Comparison of ENCODE assay signal across 26 cellular contexts in genomic region chr1:223312273-223312672, GRCh38. TPM values are rescaled to one million over a fixed set of nuclear protein-coding genes. Genes with fewer than 3 reads are reported as not detected.
A peak's percentile ranks its signal among the peaks of the same experiment; 100 is the strongest.
DNase-seq lines count a peak whose midpoint lies in the region; ATAC-seq, FAIRE-seq and TF ChIP-seq lines count a peak whose summit lies in the region.
"Had no signal": no experiment of that assay in that cellular context is flagged by ENCODE, and none has a peak within 500 bp of the region (broad histone marks: within the 10 kb centered on the region; RNA-seq: fewer than 3 reads in every experiment).

No MANE protein-coding gene starts in this region.

- CTCF ChIA-PET in HepG2 (lab: Yijun Ruan, JAX; ENCODE audit: low intra/inter-chr PET ratio, low total read pairs) = no interaction called here

- H3K4me1 ChIP-seq in right lobe of liver (no peaks in the 10 kb centered on the region), HepG2 (ENCODE audit: insufficient read depth, low read length) (no peaks in the 10 kb centered on the region)
- H3K4me1 ChIP-seq: BE2C, BLaER1 had no signal

- no peaks in the 10 kb centered on the region for H3K79me2 ChIP-seq in HepG2 (ENCODE audit: insufficient read depth, low read length)

- H3K4me2 ChIP-seq in HepG2 (ENCODE audit: low read depth, low read length) = no peak overlapping the region
- H3K4me2 ChIP-seq: BLaER1 had no signal

- TF ChIP-seq POLR2A in right lobe of liver (IDR thresholded peaks at IDR 0.05) (no peak), HepG2 (IDR thresholded peaks at IDR 0.05; ENCODE audit: insufficient read depth in 1 of 2, low read depth in 2 of 2, low read length in 2 of 2) (no peak)

- H2AFZ ChIP-seq in HepG2 (ENCODE audit: low read length) = no peak overlapping the region

- peak; percentile 61 to 89 (median 86) for ATAC-seq in right lobe of liver
- ATAC-seq in HepG2 = no peak
- ATAC-seq: GM12878 had no signal

- TF ChIP-seq EP300 in HepG2 (IDR thresholded peaks at IDR 0.05; ENCODE audit: low read depth in 2 of 2, low read length in 2 of 2) = no peak
- TF ChIP-seq EP300 in HepG2 (CRISPR knock-in tag; IDR thresholded peaks at IDR 0.05; ENCODE audit: borderline replicate concordance) = no peak

- BruUV-seq in HepG2 (replicated peaks; lab: Mats Ljungman, UMichigan) = no TSS peak

- H4K20me1 ChIP-seq in HepG2 (ENCODE audit: insufficient read depth, low read length) = no peaks in the 10 kb centered on the region
- H4K20me1 ChIP-seq: BLaER1 had no signal

- in situ Hi-C loops in HepG2 (cut with HindIII; ENCODE audit: extremely low pct_ligation_motif_present, low pct_unique_long_range_greater_than_20kb) = no loop called here

- POLR2A ChIA-PET in HepG2 (lab: Yijun Ruan, JAX) = no interaction called here

- no peak for TF ChIP-seq RAD21 in HepG2 (CRISPR knock-in tag; IDR thresholded peaks at IDR 0.05)

- no peaks in the 10 kb centered on the region for H3K27me3 ChIP-seq in right lobe of liver
- no peaks in the 10 kb centered on the region; a peak in 1 of 5 replicates for H3K27me3 ChIP-seq in HepG2 (ENCODE audit: control insufficient read depth in 1 of 2, insufficient read depth in 2 of 2, low read length in 2 of 2)
- H3K27me3 ChIP-seq: BE2C, BLaER1 had no signal

- intact Hi-C loops in right lobe of liver (cut with DNase I) = no loop called here
- intact Hi-C loops in HepG2 (cut with micrococcal nuclease; ENCODE audit: unreplicated experiment) = no loop called here

- WGBS in right lobe of liver (ENCODE audit: insufficient coverage, low coverage, low lambda C conversion rate, missing lambda C conversion rate) = 63% methylated on average over 1 of the region's 2 CpGs
- WGBS in HepG2 (ENCODE audit: low lambda C conversion rate) = 0% methylated on average over 1 of the region's 2 CpGs

- FAIRE-seq in HepG2 (lab: Jason Lieb, UNC) = no peak
- FAIRE-seq: A204.1, GM12878, GM12892, GM18507 had no signal

- no peaks in the 10 kb centered on the region for H3K9me3 ChIP-seq in right lobe of liver
- no peaks in the 10 kb centered on the region for H3K9me3 ChIP-seq in HepG2 (ENCODE audit: low read length)
- H3K9me3 ChIP-seq: BE2C, BLaER1 had no signal

- H3K27ac ChIP-seq in right lobe of liver (no peak overlapping the region), HepG2 (ENCODE audit: extremely low read length, insufficient read depth, low read length) (no peak overlapping the region)
- H3K27ac ChIP-seq: BLaER1 had no signal

- H3K36me3 ChIP-seq in right lobe of liver (no peaks in the 10 kb centered on the region), HepG2 (replicated peaks in 1 of 2; ENCODE audit: control insufficient read depth in 1 of 2, insufficient read depth in 2 of 2, low read length in 2 of 2) (no peaks in the 10 kb centered on the region)
- H3K36me3 ChIP-seq: BE2C, BLaER1 had no signal

- no peak for TF ChIP-seq CTCF in right lobe of liver (IDR thresholded peaks at IDR 0.05)
- no peak for TF ChIP-seq CTCF in HepG2 (CRISPR knock-in tag; IDR thresholded peaks at IDR 0.05)

- no peak for DNase-seq in right lobe of liver
- DNase-seq in HepG2 (ENCODE audit: low spot score) = no peak
- peak; percentile 46 for DNase-seq in NCI-H2171 treated with DMSO at 0.1 percent for 48 hours (lab: John Stamatoyannopoulos, UW)
- no peak for DNase-seq in GOT3 (lab: John Stamatoyannopoulos, UW)
- no peak for DNase-seq in NCI-H1092 (lab: John Stamatoyannopoulos, UW)
- DNase-seq: 8988T; ACHN; BE2C; C1 segment of cervical spinal cord; CD4-positive, alpha-beta memory T cell; CD4-positive, CD25-positive, alpha-beta regulatory T cell; CD8-positive, alpha-beta memory T cell; COR-L47; DMS 273 treated with DMSO at 0.1 percent for 48 hours; DMS153; DMS53; DMS79; DND-41; GDM1 had no signal

- no peak overlapping the region for H3K9ac ChIP-seq in HepG2 (ENCODE audit: insufficient read depth, low read depth, low read length)
- H3K9ac ChIP-seq: BLaER1 had no signal

- H3K4me3 ChIP-seq in right lobe of liver = no peak overlapping the region
- H3K4me3 ChIP-seq in HepG2 (replicated peaks in 1 of 3; ENCODE audit: insufficient read depth in 1 of 3, low read depth in 2 of 3, low read length in 3 of 3) = no peak overlapping the region
- H3K4me3 ChIP-seq: BLaER1, GM12878 had no signal

TF ChIP-seq in HepG2, 621 proteins besides CTCF, POLR2A, EP300 and RAD21:
- TF ChIP-seq GMEB2 (CRISPR knock-in tag; IDR thresholded peaks at IDR 0.05; ENCODE audit: low read depth) (no peak), ZNF343 (CRISPR knock-in tag; IDR thresholded peaks at IDR 0.05) (no peak), MTF2 (CRISPR knock-in tag; IDR thresholded peaks at IDR 0.05; ENCODE audit: borderline replicate concordance) (no peak), MED8 (CRISPR knock-in tag; IDR thresholded peaks at IDR 0.05; ENCODE audit: insufficient replicate concordance) (no peak), KDM4B (CRISPR knock-in tag; IDR thresholded peaks at IDR 0.05) (no peak), WIZ (CRISPR knock-in tag; IDR thresholded peaks at IDR 0.05) (no peak), NFATC3 (CRISPR knock-in tag; IDR thresholded peaks at IDR 0.05) (no peak), ASH2L (IDR thresholded peaks at IDR 0.05; ENCODE audit: insufficient read length, low read depth, low read length) (no peak), ZSCAN31 (CRISPR knock-in tag; IDR thresholded peaks at IDR 0.05; ENCODE audit: low read depth) (no peak), RNF2 (conservative IDR thresholded peaks at IDR 0.05; ENCODE audit: low read depth) (no peak), ZNF143 (CRISPR knock-in tag; IDR thresholded peaks at IDR 0.05) (no peak)

RNA-seq across cellular contexts. Expression of gene SUSD4, which starts 51.7 kb away (rescaled TPM):
- total RNA-seq in right lobe of liver (1 to 10 TPM; 1.3 to 5.9 (median 2.8) TPM), HepG2 (2016; rRNA removed; fragmentation: Illumina TruSeq; extraction: Trizol) (not detected in 2 replicates)
- total RNA-seq in HepG2 (2016; cell fraction: cytosol; rRNA removed; fragmentation: Illumina TruSeq; extraction: Trizol; ENCODE audit: low read depth) = not detected in 2 replicates
- total RNA-seq in HepG2 (2016; cell fraction: insoluble cytoplasmic fraction; rRNA removed; fragmentation: Illumina TruSeq; extraction: Trizol) = not detected in 2 replicates
- not detected in 2 replicates for total RNA-seq in HepG2 (2016; cell fraction: membrane; rRNA removed; fragmentation: Illumina TruSeq; extraction: Trizol)
- total RNA-seq in HepG2 (2016; cell fraction: nucleus; rRNA removed; fragmentation: Illumina TruSeq; extraction: Trizol) = not detected in 2 replicates
- polyA plus RNA-seq in HepG2 (2011; rRNA removed) = not detected in 2 replicates
- not detected in 2 replicates for polyA plus RNA-seq in HepG2 (2011; cell fraction: cytosol; rRNA removed)
- not detected in 2 replicates for polyA plus RNA-seq in HepG2 (2011; cell fraction: nucleus; rRNA removed)
- polyA plus RNA-seq in HepG2 (2012) = not detected in 2 replicates
- polyA plus RNA-seq in HepG2 (2016; cell fraction: cytosol; fragmentation: Illumina TruSeq; extraction: Trizol; ENCODE audit: low read depth) = not detected in 2 replicates
- polyA plus RNA-seq in HepG2 (2016; cell fraction: insoluble cytoplasmic fraction; fragmentation: Illumina TruSeq; extraction: Trizol; ENCODE audit: low read depth) = not detected in 2 replicates
- polyA plus RNA-seq in HepG2 (2016; cell fraction: membrane; fragmentation: Illumina TruSeq; extraction: Trizol; ENCODE audit: low read depth) = not detected in 2 replicates
- not detected in 2 replicates for polyA plus RNA-seq in HepG2 (2016; cell fraction: nucleus; fragmentation: Illumina TruSeq; extraction: Trizol; ENCODE audit: insufficient read depth, low read depth)
- polyA minus RNA-seq in HepG2 (2011; rRNA and poly(A)+ RNA removed; ENCODE audit: low replicate concordance) = not detected in 2 replicates
- polyA minus RNA-seq in HepG2 (2011; cell fraction: cytosol; rRNA and poly(A)+ RNA removed) = not detected in 2 replicates
- not detected in 2 replicates for polyA minus RNA-seq in HepG2 (2011; cell fraction: nucleus; rRNA and poly(A)+ RNA removed)
- total RNA-seq: A673, G401 had no signal
